1 cellular context compared by ENCODE assay signal in genomic region chr2:126645211-126645618, GRCh38.
TF ChIP-seq lines count a peak whose summit lies in the region.

No MANE protein-coding gene starts in this region.

TF ChIP-seq in K562, 482 proteins besides CTCF, POLR2A, EP300 and RAD21 (continued from another document and continues in another):
- TF ChIP-seq POLR2B (IDR thresholded peaks at IDR 0.05; ENCODE audit: low read depth, partially characterized antibody) (no peak), CBX2 (IDR thresholded peaks at IDR 0.05; ENCODE audit: insufficient read depth, low read length, poor library complexity, severe bottlenecking) (no peak), IRF2 (CRISPR knock-in tag; IDR thresholded peaks at IDR 0.05) (no peak), ARID3B (CRISPR knock-in tag; IDR thresholded peaks at IDR 0.05; ENCODE audit: borderline replicate concordance) (no peak), NFRKB (IDR thresholded peaks at IDR 0.05; ENCODE audit: low read depth) (peak; percentile 50; the same call in 1 of the 2 replicates), CHD4 (IDR thresholded peaks at IDR 0.05; ENCODE audit: insufficient read depth, insufficient replicate concordance, low read depth, low read length, poor library complexity, severe bottlenecking) (no peak), ZNF133 (CRISPR knock-in tag; IDR thresholded peaks at IDR 0.05) (no peak), SMARCB1 (IDR thresholded peaks at IDR 0.05; ENCODE audit: insufficient read length, low read depth) (no peak), THAP12 (CRISPR knock-in tag; IDR thresholded peaks at IDR 0.05) (no peak), ZNF785 (CRISPR knock-in tag; IDR thresholded peaks at IDR 0.05) (no peak), ZNF354B (CRISPR knock-in tag; IDR thresholded peaks at IDR 0.05) (no peak), DMBX1 (CRISPR knock-in tag; IDR thresholded peaks at IDR 0.05; ENCODE audit: borderline replicate concordance) (no peak; the same call in 1 of the 2 replicates), ZBTB7A (IDR thresholded peaks at IDR 0.05; ENCODE audit: borderline replicate concordance, control insufficient read depth, low read depth, low read length) (no peak), ZNF398 (CRISPR knock-in tag; IDR thresholded peaks at IDR 0.05) (no peak), RNF219 (CRISPR knock-in tag; IDR thresholded peaks at IDR 0.05) (no peak), ZNF224 (CRISPR knock-in tag; IDR thresholded peaks at IDR 0.05) (no peak), TAF1 (IDR thresholded peaks at IDR 0.05; ENCODE audit: control insufficient read depth, extremely low read depth, insufficient read depth, low read length, severe bottlenecking) (peak; percentile 29), SOX6 (IDR thresholded peaks at IDR 0.05) (peak; percentile 86), LEF1 (IDR thresholded peaks at IDR 0.05) (peak; percentile 76), BHLHE40 (IDR thresholded peaks at IDR 0.05; ENCODE audit: low read length) (no peak), ZNF436 (CRISPR knock-in tag; IDR thresholded peaks at IDR 0.05) (no peak), HDAC6 (IDR thresholded peaks at IDR 0.05; ENCODE audit: low read depth, low read length) (no peak), ZBTB17 (CRISPR knock-in tag; IDR thresholded peaks at IDR 0.05) (no peak), NCOA6 (IDR thresholded peaks at IDR 0.05) (peak; percentile 24; the same call in 1 of the 2 replicates), MEIS2 (IDR thresholded peaks at IDR 0.05; ENCODE audit: partially characterized antibody) (peak; percentile 84), TOE1 (IDR thresholded peaks at IDR 0.05; ENCODE audit: borderline replicate concordance) (no peak), TOE1 (CRISPR knock-in tag; IDR thresholded peaks at IDR 0.05; ENCODE audit: borderline replicate concordance, low read depth) (no peak), HSF4 (CRISPR knock-in tag; IDR thresholded peaks at IDR 0.05; ENCODE audit: borderline replicate concordance) (no peak), ATF4 (CRISPR knock-in tag; IDR thresholded peaks at IDR 0.05) (no peak), CHD7 (IDR thresholded peaks at IDR 0.05; ENCODE audit: low read depth, low read length) (no peak), MTF1 (CRISPR knock-in tag; IDR thresholded peaks at IDR 0.05; ENCODE audit: borderline replicate concordance) (no peak), ZBTB34 (CRISPR knock-in tag; IDR thresholded peaks at IDR 0.05) (no peak), ZNF57 (CRISPR knock-in tag; IDR thresholded peaks at IDR 0.05) (no peak), HNRNPL (IDR thresholded peaks at IDR 0.05; ENCODE audit: low read depth, low read length) (no peak), IRF9 (tag; IDR thresholded peaks at IDR 0.05) (no peak)
